16 cellular contexts compared by ENCODE assay signal in the genomic region with DNA sequence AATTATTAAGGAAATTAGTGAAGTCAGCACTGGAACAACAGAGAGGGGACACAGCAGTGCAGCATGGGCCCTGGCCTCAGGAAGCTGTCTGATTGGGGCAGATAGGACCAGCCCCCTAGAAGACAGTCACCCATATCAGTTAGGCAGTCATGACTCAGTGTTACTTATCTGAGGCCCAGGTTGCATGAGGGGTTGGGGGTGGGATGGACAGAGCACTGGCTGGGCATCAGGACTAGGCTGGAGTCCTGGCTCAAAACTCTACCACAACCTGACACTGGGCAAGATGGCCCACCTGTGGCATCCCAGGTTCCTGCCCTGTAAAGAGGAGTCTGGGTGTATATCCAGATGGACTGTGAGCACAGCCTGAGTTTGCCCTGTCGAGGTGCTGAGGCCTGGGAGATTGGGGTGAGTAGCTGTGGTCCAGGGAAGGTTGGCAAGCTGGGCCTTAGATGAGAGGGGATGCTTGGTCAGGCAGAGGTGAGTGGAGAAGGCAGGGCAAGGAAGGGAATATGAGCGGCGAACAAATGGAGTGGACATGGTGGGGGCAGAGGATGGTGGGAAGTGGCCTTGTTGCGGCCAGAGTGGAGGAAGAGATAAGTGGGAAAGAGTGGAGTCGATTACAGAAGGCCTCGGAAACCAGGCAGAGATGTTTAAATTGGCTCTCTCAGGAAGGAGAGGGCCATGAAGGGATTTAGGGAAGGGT. TPM values are rescaled to one million over a fixed set of nuclear protein-coding genes. Genes with fewer than 3 reads are reported as not detected.
DNase-seq lines count a peak whose midpoint lies in the region; ATAC-seq lines count a peak whose summit lies in the region.
"Had no signal": no experiment of that assay in that cellular context is flagged by ENCODE, and none has a peak within 500 bp of the region (broad histone marks: within the 10 kb centered on the region; RNA-seq: fewer than 3 reads in every experiment).

No MANE protein-coding gene starts in this region.

- DNase-seq in A172 (ENCODE audit: low spot score) (peak; percentile 50), GM23248 (no peak), mesendoderm (no peak), middle frontal gyrus (ENCODE audit: extremely low spot score, low spot score) (no peak), NK-92 (lab: John Stamatoyannopoulos, UW; ENCODE audit: unreplicated experiment) (no peak), NCI-H187 (lab: John Stamatoyannopoulos, UW) (no peak)
- DNase-seq: GF-D8, NCI-H1092 treated with DMSO at 0.1 percent for 48 hours, NCI-H524, Right ventricle myocardium superior, WERI-Rb-1 had no signal

- H2AK5ac ChIP-seq in mesendoderm (ENCODE audit: low read length), result peak overlapping the region; percentile 95

- H3K4me3 ChIP-seq in GM23248 (no peak overlapping the region), mesendoderm (ENCODE audit: low read length) (no peak overlapping the region)
- H3K4me3 ChIP-seq: BLaER1 treated with 17β-estradiol and CSF1 and Interleukin-3, amounts not matched to agents 10 nM and 100 nM had no signal

- H3K79me2 ChIP-seq in GM23248 (ENCODE audit: insufficient read depth) (peaks cover 21% of the 10 kb centered on the region), mesendoderm (ENCODE audit: control insufficient read depth, insufficient read depth, low read length) (peaks cover 20% of the 10 kb centered on the region)

- in situ Hi-C loops in GM23248 (cut with MboI), result no loop called here

- H2BK120ac ChIP-seq in mesendoderm (ENCODE audit: low read depth, low read length), result no peak overlapping the region

- no peaks in the 10 kb centered on the region for H3K27me3 ChIP-seq in GM23248 (replicated peaks; ENCODE audit: insufficient read depth)
- H3K27me3 ChIP-seq in mesendoderm (ENCODE audit: insufficient read depth, low read length, poor library complexity), result no peaks in the 10 kb centered on the region
- H3K27me3 ChIP-seq: BLaER1 treated with 17β-estradiol and CSF1 and Interleukin-3, amounts not matched to agents 10 nM and 100 nM had no signal

- no peak overlapping the region for H4K8ac ChIP-seq in mesendoderm (ENCODE audit: low read depth, low read length)

- H3F3A ChIP-seq in GM23248 (ENCODE audit: insufficient read depth), result peaks cover 25% of the 10 kb centered on the region

- peaks cover 16% of the 10 kb centered on the region for H3K4me1 Mint-ChIP-seq in activated T-helper 17 cell treated with anti-CD3 and anti-CD28 coated beads, Interleukin-2, amount 50 U/mL, for 72 hours

- H3K27ac ChIP-seq in GM23248 (peak overlapping the region; percentile 20; the same call in 1 of the 2 replicates), mesendoderm (ENCODE audit: low read depth, low read length) (no peak overlapping the region)
- H3K27ac ChIP-seq: BLaER1 treated with 17β-estradiol and CSF1 and Interleukin-3, amounts not matched to agents 10 nM and 100 nM; WERI-Rb-1 had no signal

- peaks cover 21% of the 10 kb centered on the region for H3K36me3 Mint-ChIP-seq in activated T-helper 17 cell treated with anti-CD3 and anti-CD28 coated beads, Interleukin-2, amount 50 U/mL, for 72 hours (ENCODE audit: low read depth)
- H3K36me3 Mint-ChIP-seq: memory B cell had no signal

- H3K18ac ChIP-seq in mesendoderm (ENCODE audit: low read length), result no peak overlapping the region

- H3K36me3 ChIP-seq in GM23248 (ENCODE audit: low read depth), result no peaks in the 10 kb centered on the region
- no peaks in the 10 kb centered on the region for H3K36me3 ChIP-seq in mesendoderm (ENCODE audit: control insufficient read depth, insufficient read depth, low read length)
- H3K36me3 ChIP-seq: WERI-Rb-1 had no signal

- H3K4me3 Mint-ChIP-seq in activated T-helper 17 cell treated with anti-CD3 and anti-CD28 coated beads, Interleukin-2, amount 50 U/mL, for 72 hours, result peak overlapping the region; percentile 97
- H3K4me3 Mint-ChIP-seq: memory B cell had no signal

- peaks cover 4% of the 10 kb centered on the region; the same call in 1 of the 2 replicates for H4K20me1 ChIP-seq in GM23248 (ENCODE audit: insufficient read depth)

- H3K23ac ChIP-seq in mesendoderm (ENCODE audit: low read length), result no peak overlapping the region

- no peaks in the 10 kb centered on the region for H3K27me3 Mint-ChIP-seq in activated T-helper 17 cell treated with anti-CD3 and anti-CD28 coated beads, Interleukin-2, amount 50 U/mL, for 72 hours
- H3K27me3 Mint-ChIP-seq: memory B cell had no signal

- H3K4ac ChIP-seq in mesendoderm (ENCODE audit: low read depth, low read length), result peak overlapping the region; percentile 63

- H4K5ac ChIP-seq in mesendoderm (ENCODE audit: low read length), result peak overlapping the region; percentile 17

- ATAC-seq in activated T-helper 17 cell treated with anti-CD3 and anti-CD28 coated beads, Interleukin-2, amount 50 U/mL, for 72 hours (replicated peaks), result no peak
- no peak for ATAC-seq in HG02970 (IDR thresholded peaks at IDR 0.05; ENCODE audit: low FRiP score, unreplicated experiment)
- ATAC-seq: right cardiac atrium had no signal

- peak overlapping the region; percentile 90 for H3K27ac Mint-ChIP-seq in activated T-helper 17 cell treated with anti-CD3 and anti-CD28 coated beads, Interleukin-2, amount 50 U/mL, for 72 hours
- H3K27ac Mint-ChIP-seq: memory B cell had no signal

- H3K9me3 ChIP-seq in GM23248 (ENCODE audit: low read depth), result no peaks in the 10 kb centered on the region
- H3K9me3 ChIP-seq: BLaER1 treated with 17β-estradiol and CSF1 and Interleukin-3, amounts not matched to agents 10 nM and 100 nM had no signal

- H3K4me1 ChIP-seq in GM23248 (ENCODE audit: insufficient read depth) (peaks cover 19% of the 10 kb centered on the region), mesendoderm (ENCODE audit: control insufficient read depth, low read depth, low read length) (peaks cover 29% of the 10 kb centered on the region)

- H3K9ac ChIP-seq in GM23248 (no peak overlapping the region), mesendoderm (ENCODE audit: low read length) (peak overlapping the region; percentile 25)
- H3K9ac ChIP-seq: BLaER1 treated with 17β-estradiol and CSF1 and Interleukin-3, amounts not matched to agents 10 nM and 100 nM had no signal

- peak overlapping the region; percentile 63 for H3K56ac ChIP-seq in mesendoderm (ENCODE audit: low read length)

- peak overlapping the region; percentile 61 for H2BK5ac ChIP-seq in mesendoderm (ENCODE audit: low read length)

- H2BK15ac ChIP-seq in mesendoderm (replicated peaks; ENCODE audit: low read depth), result no peak overlapping the region

- H3K4me2 ChIP-seq in GM23248 (ENCODE audit: unreplicated experiment) (no peak overlapping the region), mesendoderm (ENCODE audit: low read length) (no peak overlapping the region)
- H3K4me2 ChIP-seq: BLaER1 treated with 17β-estradiol and CSF1 and Interleukin-3, amounts not matched to agents 10 nM and 100 nM had no signal

- 85 to 92% methylated on average over 6 of the region's 6 CpGs for WGBS in GM23248 (ENCODE audit: low coverage in 1 of 2, low lambda C conversion rate in 2 of 2, missing lambda C conversion rate in 2 of 2), 2 experiments
- no CpG with 5 or more reads among the region's 6 CpGs for WGBS in mesendoderm (ENCODE audit: extremely low coverage, insufficient coverage, low lambda C conversion rate)

- H3K9me3 Mint-ChIP-seq in activated T-helper 17 cell treated with anti-CD3 and anti-CD28 coated beads, Interleukin-2, amount 50 U/mL, for 72 hours, result no peaks in the 10 kb centered on the region
- H3K9me3 Mint-ChIP-seq: memory B cell had no signal

- H3K79me1 ChIP-seq in mesendoderm (ENCODE audit: low read length), result peaks cover 7% of the 10 kb centered on the region

- H3K9me2 ChIP-seq in GM23248 (ENCODE audit: insufficient read depth), result no peaks in the 10 kb centered on the region

- 0 out of 2 replicates have a peak overlapping the region, but pooled peaks have one; percentile 8 for H2AFZ ChIP-seq in GM23248

RNA-seq across cellular contexts. Expression of a gene that starts 37.5 kb away (rescaled TPM):
- 128 and 152 TPM in 2 replicates for total RNA-seq in A172 (2014; rRNA removed; shearing (Covaris generic))
- total RNA-seq in GM23248 (2014; rRNA removed; shearing (Covaris generic)), result 96.6 and 99.4 TPM in 2 replicates
- 134 and 137 TPM in 2 replicates for polyA plus RNA-seq in GM23248 (2016; fragmentation: Nextera tagmentation; extraction: Ambion mirVana)
- total RNA-seq in activated T-helper 17 cell treated with anti-CD3 and anti-CD28 coated beads, Interleukin-2, amount 50 U/mL, for 72 hours, result 100 to 1,000 TPM; 216 to 221 TPM
- 114 TPM for polyA plus RNA-seq in mesendoderm (2013, experiment 1 of 2)
- polyA plus RNA-seq in mesendoderm (2013, experiment 2 of 2), result 114 TPM
